Comparison of ENCODE assay signal across 10 cellular contexts in genomic region chr7:129969881-129970446, GRCh38. TPM values are rescaled to one million over a fixed set of nuclear protein-coding genes. Genes with fewer than 3 reads are reported as not detected.
DNase-seq lines count a peak whose midpoint lies in the region; ATAC-seq and TF ChIP-seq lines count a peak whose summit lies in the region.
"Had no signal": no experiment of that assay in that cellular context is flagged by ENCODE, and none has a peak within 500 bp of the region (broad histone marks: within the 10 kb centered on the region; RNA-seq: fewer than 3 reads in every experiment).

No MANE protein-coding gene starts in this region.

- no TSS peak for BruUV-seq in PC-9 (replicated peaks; lab: Mats Ljungman, UMichigan)

- H3K9me3 ChIP-seq in PC-9 (ENCODE audit: insufficient read depth, low read depth) = no peaks in the 10 kb centered on the region

- H2AFZ ChIP-seq in PC-9 = no peak overlapping the region; the same call in 1 of the 2 replicates

- H3K4me3 ChIP-seq in PC-9 = peak overlapping the region; percentile 22; the same call in 1 of the 2 replicates

- peak overlapping the region; percentile 99 for H3K27ac ChIP-seq in PC-9

- peaks cover 42% of the 10 kb centered on the region for H3F3A ChIP-seq in PC-9 (ENCODE audit: insufficient read depth, low read depth)

- ATAC-seq in esophagus mucosa = peak; percentile 96
- peak; percentile 75 for ATAC-seq in omental fat pad (ENCODE audit: low FRiP score)
- ATAC-seq in GM21619 (IDR thresholded peaks at IDR 0.05; ENCODE audit: unreplicated experiment) = no peak
- ATAC-seq: WTC11 had no signal

- no peaks in the 10 kb centered on the region for H3K9me2 ChIP-seq in PC-9 (ENCODE audit: insufficient read depth)

- intact Hi-C loops in PC-9 (cut with micrococcal nuclease; ENCODE audit: unreplicated experiment) = loop anchor here (1.0 kb wide), 3 partner anchors 12 to 39 kb away; no protein-coding TSS in a partner anchor

- peaks cover 47% of the 10 kb centered on the region for H3K4me1 ChIP-seq in PC-9 (replicated peaks; ENCODE audit: insufficient read depth)

- peak overlapping the region; percentile 50 for H3K4me2 ChIP-seq in PC-9

- no peaks in the 10 kb centered on the region for H4K20me1 ChIP-seq in PC-9 (ENCODE audit: insufficient read depth)

- DNase-seq in EH (ENCODE audit: low read depth) (peak; percentile 87), PC-9 (peak; percentile 97 to 99), omental fat pad (ENCODE audit: low spot score) (no peak), NCI-H1105 treated with DMSO at 0.1 percent for 48 hours (lab: John Stamatoyannopoulos, UW) (no peak), NOMO-1 (lab: John Stamatoyannopoulos, UW; ENCODE audit: unreplicated experiment in 2 of 2) (no peak)
- no peak for DNase-seq in stimulated activated CD4-positive, alpha-beta T cell treated with anti-CD3 and anti-CD28 coated beads, Interleukin-15, amount 100 ng/mL, for 24 hours
- DNase-seq: DMS53 had no signal

- H3K79me2 ChIP-seq in PC-9 (ENCODE audit: low read depth) = no peaks in the 10 kb centered on the region

- H3K36me3 ChIP-seq in PC-9 (ENCODE audit: low read depth) = no peaks in the 10 kb centered on the region

- no peaks in the 10 kb centered on the region for H3K27me3 ChIP-seq in PC-9 (ENCODE audit: insufficient read depth, low read depth)

- POLR2A ChIA-PET in PC-9 (lab: Charles Lee; ENCODE audit: unreplicated experiment) = interaction anchor here (0.6 to 2.0 kb wide), 12 partner anchors 11 to 189 kb away, joined by 3 to 52 read pairs (median 14); no protein-coding TSS in a partner anchor

- CTCF ChIA-PET in PC-9 (lab: Charles Lee) = interaction anchor here (0.9 kb wide), 1 partner anchor 39 kb away, joined by 4 read pairs; no protein-coding TSS in a partner anchor

- no peak for TF ChIP-seq CTCF in PC-9 (conservative IDR thresholded peaks at IDR 0.05)
- no peak for TF ChIP-seq CTCF in omental fat pad (IDR thresholded peaks at IDR 0.05)

RNA-seq across cellular contexts. Expression of gene UBE2H, which starts 17.2 kb away (rescaled TPM):
- total RNA-seq in PC-9 (2021) (211 TPM in 2 replicates), esophagus mucosa (98.3 TPM), omental fat pad (10 to 100 TPM; 57.2 to 92.6 (median 85.7) TPM)

Comparison
In these comparisons a context has a peak if more than half of its experiments do, and no peak if none do; other contexts are left out.
1. DNase-seq: peak in EH (single experiment) and PC-9 (2 of 2); none in omental fat pad (single experiment), NCI-H1105 treated with DMSO at 0.1 percent for 48 hours (single experiment), stimulated activated CD4-positive, alpha-beta T cell treated with anti-CD3 and anti-CD28 coated beads, Interleukin-15, amount 100 ng/mL, for 24 hours (single experiment) and NOMO-1 (0 of 2).